ENCODE assay signal across 10 cellular contexts in genomic region chr9:72464819-72465218, GRCh38. TPM values are rescaled to one million over a fixed set of nuclear protein-coding genes. Genes with fewer than 3 reads are reported as not detected.
A peak's percentile ranks its signal among the peaks of the same experiment; 100 is the strongest.
DNase-seq lines count a peak whose midpoint lies in the region; ATAC-seq and TF ChIP-seq lines count a peak whose summit lies in the region.
"Had no signal": no experiment of that assay in that cellular context is flagged by ENCODE, and none has a peak within 500 bp of the region (broad histone marks: within the 10 kb centered on the region; RNA-seq: fewer than 3 reads in every experiment).

No MANE protein-coding gene starts in this region.

- H3K4me3 Mint-ChIP-seq in naive thymus-derived CD4-positive, alpha-beta T cell: peak overlapping the region in 8 of 10 donors; percentile 8 to 54 (median 30)

- H3K9me3 Mint-ChIP-seq in naive thymus-derived CD4-positive, alpha-beta T cell: no peaks in the 10 kb centered on the region

- DNase-seq in SKM-1 treated with dmso at 0.1 percent for 144 hours (lab: John Stamatoyannopoulos, UW; ENCODE audit: unreplicated experiment) (peak; percentile 71), foreskin keratinocyte (no peak), SHP77 (lab: John Stamatoyannopoulos, UW) (no peak), NCI-H1092 (lab: John Stamatoyannopoulos, UW) (no peak)
- DNase-seq in naive thymus-derived CD4-positive, alpha-beta T cell: no peak
- DNase-seq: gastrocnemius medialis had no signal

- no peaks in the 10 kb centered on the region for H3K27me3 ChIP-seq in naive thymus-derived CD4-positive, alpha-beta T cell (ENCODE audit: control insufficient read depth in 2 of 2, insufficient read depth in 2 of 2, low read length in 2 of 2)
- no peaks in the 10 kb centered on the region for H3K27me3 ChIP-seq in foreskin keratinocyte
- H3K27me3 ChIP-seq: gastrocnemius medialis had no signal

- H3K4me1 Mint-ChIP-seq in naive thymus-derived CD4-positive, alpha-beta T cell: peaks cover 4 to 16% (median 8%) of the 10 kb centered on the region in 7 donors

- no peaks in the 10 kb centered on the region for H3K36me3 ChIP-seq in naive thymus-derived CD4-positive, alpha-beta T cell (ENCODE audit: control insufficient read depth in 2 of 3, insufficient read depth in 3 of 3, low read length in 3 of 3)
- H3K36me3 ChIP-seq: gastrocnemius medialis had no signal

- peaks cover 0 to 4% (median 0%) of the 10 kb centered on the region in 5 donors for H3K27me3 Mint-ChIP-seq in naive thymus-derived CD4-positive, alpha-beta T cell

- POLR2A ChIA-PET in naive thymus-derived CD4-positive, alpha-beta T cell (lab: Charles Lee): interaction anchor here (0.7 kb wide), 1 partner anchor 67 kb away, joined by 3 read pairs; no protein-coding TSS in a partner anchor

- TF ChIP-seq CTCF in foreskin keratinocyte (conservative IDR thresholded peaks at IDR 0.05): no peak

- no peak overlapping the region for H3K27ac ChIP-seq in naive thymus-derived CD4-positive, alpha-beta T cell (ENCODE audit: low read depth, low read length)
- no peak overlapping the region for H3K27ac ChIP-seq in foreskin keratinocyte
- H3K27ac ChIP-seq: KMS-11 had no signal

- ATAC-seq in GM18868 (IDR thresholded peaks at IDR 0.05; ENCODE audit: unreplicated experiment) (peak; percentile 56), HG02870 (IDR thresholded peaks at IDR 0.05; ENCODE audit: unreplicated experiment) (peak; percentile 54), foreskin keratinocyte (no peak), GM21360 (IDR thresholded peaks at IDR 0.05; ENCODE audit: unreplicated experiment) (no peak)
- ATAC-seq in naive thymus-derived CD4-positive, alpha-beta T cell: peak; percentile 87

- H3K36me3 Mint-ChIP-seq in naive thymus-derived CD4-positive, alpha-beta T cell: peaks cover 0 to 4% (median 0%) of the 10 kb centered on the region in 5 donors

- peak overlapping the region in 3 of 9 donors; percentile 1 to 33 (median 3) for H3K27ac Mint-ChIP-seq in naive thymus-derived CD4-positive, alpha-beta T cell

- CTCF ChIA-PET in naive thymus-derived CD4-positive, alpha-beta T cell (lab: Charles Lee): interaction anchor here (1.3 kb wide), 1 partner anchor 10 kb away, joined by 3 read pairs; no protein-coding TSS in a partner anchor

- intact Hi-C loops in naive thymus-derived CD4-positive, alpha-beta T cell (cut with micrococcal nuclease): loop anchor here in 1 of 2 donors (5.0 kb wide), 1 partner anchor 87 kb away; no protein-coding TSS in a partner anchor

- H3K4me3 ChIP-seq in naive thymus-derived CD4-positive, alpha-beta T cell (ENCODE audit: low read length): no peak overlapping the region
- H3K4me3 ChIP-seq: gastrocnemius medialis had no signal

- no peaks in the 10 kb centered on the region for H3K4me1 ChIP-seq in naive thymus-derived CD4-positive, alpha-beta T cell (ENCODE audit: control insufficient read depth in 2 of 2, insufficient read depth in 2 of 2, low read length in 2 of 2)
- no peaks in the 10 kb centered on the region for H3K4me1 ChIP-seq in foreskin keratinocyte

- H3K9me3 ChIP-seq in naive thymus-derived CD4-positive, alpha-beta T cell (ENCODE audit: control insufficient read depth in 2 of 3, low read length in 3 of 3): no peaks in the 10 kb centered on the region
- H3K9me3 ChIP-seq: gastrocnemius medialis had no signal

RNA-seq across cellular contexts. Expression of gene TMC1, which starts 56.6 kb away (rescaled TPM):
- not detected for total RNA-seq in naive thymus-derived CD4-positive, alpha-beta T cell
- polyA plus RNA-seq in naive thymus-derived CD4-positive, alpha-beta T cell: not detected
- not detected in 2 replicates for total RNA-seq in foreskin keratinocyte
- polyA plus RNA-seq in foreskin keratinocyte: not detected in 2 replicates

Comparison
In these comparisons a context has a peak if more than half of its experiments do, and no peak if none do; other contexts are left out.
1. ATAC-seq: peak in GM18868 (single experiment), HG02870 (single experiment) and naive thymus-derived CD4-positive, alpha-beta T cell (single experiment); none in foreskin keratinocyte (single experiment) and GM21360 (single experiment).